In the genomic region with DNA sequence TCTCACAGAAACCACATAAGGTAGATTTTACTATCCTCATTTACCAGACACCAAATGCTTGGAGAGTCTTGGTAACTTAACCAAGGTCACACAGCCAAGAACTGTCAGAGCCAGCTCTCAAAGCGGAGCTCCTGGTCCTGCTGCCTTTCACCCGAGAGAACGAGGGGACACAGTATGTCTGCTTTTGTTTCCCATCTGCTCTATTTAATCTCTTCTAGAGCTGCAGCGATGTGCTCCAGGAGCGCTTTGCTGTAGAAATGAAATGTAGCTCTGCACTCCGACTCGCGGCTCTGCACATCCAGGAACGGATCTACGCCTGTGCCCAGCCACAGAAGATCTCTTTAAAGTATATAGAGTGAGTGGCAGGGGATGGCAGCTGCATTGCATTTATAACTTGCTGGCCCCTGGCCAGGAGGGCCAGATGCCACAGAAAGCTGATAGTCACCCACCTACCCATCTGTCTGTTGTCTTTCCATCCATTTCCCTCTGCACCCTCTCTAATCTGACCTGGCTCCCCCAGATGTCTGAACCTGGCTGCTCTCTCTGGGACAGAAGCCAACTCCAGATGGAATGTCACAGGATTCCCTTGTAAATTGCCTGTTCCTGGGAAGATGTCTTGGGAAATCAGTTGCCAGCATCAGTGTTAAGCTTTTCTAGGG, we compare ENCODE assay signal across 21 cellular contexts. TPM values are rescaled to one million over a fixed set of nuclear protein-coding genes. Genes with fewer than 3 reads are reported as not detected.
DNase-seq lines count a peak whose midpoint lies in the region; ATAC-seq, FAIRE-seq and TF ChIP-seq lines count a peak whose summit lies in the region.
"Had no signal": no experiment of that assay in that cellular context is flagged by ENCODE, and none has a peak within 500 bp of the region (broad histone marks: within the 10 kb centered on the region; RNA-seq: fewer than 3 reads in every experiment).

No MANE protein-coding gene starts in this region.

- no peak overlapping the region for H3K18ac ChIP-seq in neuronal stem cell (ENCODE audit: low read length)

- H2BK15ac ChIP-seq in neuronal stem cell (ENCODE audit: low read length) = no peak overlapping the region

- H3K27ac ChIP-seq in K562 (ENCODE audit: extremely low read depth, low read depth, low read length) (no peak overlapping the region), neuronal stem cell (replicated peaks; ENCODE audit: low read length) (no peak overlapping the region), Karpas-422 (ENCODE audit: low read length) (no peak overlapping the region)
- H3K27ac ChIP-seq: adrenal gland, right atrium auricular region, RWPE1, thoracic aorta had no signal

- no peak overlapping the region for H2AFZ ChIP-seq in K562 (ENCODE audit: low read depth, low read length)
- no peak overlapping the region for H2AFZ ChIP-seq in neuronal stem cell (ENCODE audit: low read length)
- no peak overlapping the region for H2AFZ ChIP-seq in Karpas-422 (ENCODE audit: low read length)

- H3K4me3 ChIP-seq in AG10803 (ENCODE audit: low read length) (no peak overlapping the region), K562 (no peak overlapping the region), neuronal stem cell (ENCODE audit: low read length in 2 of 2) (no peak overlapping the region), Karpas-422 (ENCODE audit: low read length) (no peak overlapping the region)
- H3K4me3 ChIP-seq: adrenal gland, lung, right atrium auricular region, thoracic aorta had no signal

- no peak overlapping the region for H3K14ac ChIP-seq in neuronal stem cell (ENCODE audit: low read length)

- H2AK5ac ChIP-seq in neuronal stem cell (ENCODE audit: low read depth, low read length) = no peak overlapping the region

- CTCF ChIA-PET in K562 (lab: Yijun Ruan, JAX; ENCODE audit: low intra/inter-chr PET ratio) = no interaction called here

- intact Hi-C loops in K562 (cut with micrococcal nuclease) = no loop called here

- WGBS in K562 (ENCODE audit: insufficient coverage, low coverage, missing lambda C conversion rate) = 2% methylated on average over 10 of the region's 10 CpGs
- no CpG with 5 or more reads among the region's 10 CpGs for WGBS in neuronal stem cell (ENCODE audit: extremely low coverage in 2 of 2, insufficient read length in 2 of 2, insufficient replicate concordance in 1 of 2), 2 donors

- H3K36me3 ChIP-seq in K562 (ENCODE audit: control insufficient read depth, insufficient read depth, low read length) (no peaks in the 10 kb centered on the region), neuronal stem cell (replicated peaks in 1 of 2; ENCODE audit: control insufficient read depth in 2 of 2, insufficient read depth in 2 of 2, low read length in 2 of 2) (no peaks in the 10 kb centered on the region), Karpas-422 (ENCODE audit: insufficient read depth, low read length) (no peaks in the 10 kb centered on the region)
- H3K36me3 ChIP-seq: adrenal gland, right atrium auricular region, thoracic aorta had no signal

- H3K27me3 ChIP-seq in K562 (ENCODE audit: control insufficient read depth in 2 of 2, insufficient read depth in 2 of 2, low read length in 2 of 2) (peaks cover 64 to 76% of the 10 kb centered on the region in 2 experiments), neuronal stem cell (ENCODE audit: control insufficient read depth in 3 of 3, insufficient read depth in 3 of 3, low read depth in 1 of 3, low read length in 3 of 3) (peaks cover 0 to 60% (median 20%) of the 10 kb centered on the region in 3 experiments), Karpas-422 (ENCODE audit: low read length) (no peaks in the 10 kb centered on the region)
- H3K27me3 ChIP-seq: adrenal gland, right atrium auricular region had no signal

- no peak for TF ChIP-seq CTCF in AG10803 (conservative IDR thresholded peaks at IDR 0.05; ENCODE audit: low read length)
- TF ChIP-seq CTCF in K562 (IDR thresholded peaks at IDR 0.05 in 2 of 3, conservative IDR thresholded peaks at IDR 0.05 in 1 of 3; ENCODE audit: insufficient read depth in 2 of 3, low read depth in 1 of 3, low read length in 3 of 3) = no peak

- H2BK12ac ChIP-seq in neuronal stem cell (ENCODE audit: low read length) = no peak overlapping the region

- no peak overlapping the region for H3K4ac ChIP-seq in neuronal stem cell (ENCODE audit: low read length)

- no peak for ATAC-seq in K562

- no peaks in the 10 kb centered on the region; the same call in 1 of the 2 replicates for H4K20me1 ChIP-seq in K562 (replicated peaks; ENCODE audit: control insufficient read depth, insufficient read depth, low read length)
- no peaks in the 10 kb centered on the region for H4K20me1 ChIP-seq in Karpas-422 (ENCODE audit: insufficient read depth, low read depth, low read length)

- no peaks in the 10 kb centered on the region for H3K79me1 ChIP-seq in neuronal stem cell (ENCODE audit: low read depth, low read length)

- in situ Hi-C loops in K562 (cut with MboI) = loop anchor here (25.0 kb wide), 1 partner anchor 630 kb away; no protein-coding TSS in a partner anchor

- no peak for TF ChIP-seq RAD21 in K562 (CRISPR knock-in tag; conservative IDR thresholded peaks at IDR 0.05 in 1 of 2, IDR thresholded peaks at IDR 0.05 in 1 of 2)

- no peak overlapping the region for H4K91ac ChIP-seq in neuronal stem cell (ENCODE audit: low read depth, low read length, poor library complexity)

- no peak overlapping the region for H4K8ac ChIP-seq in neuronal stem cell (ENCODE audit: low read depth, low read length)

- peak; percentile 4 for DNase-seq in AG10803 (ENCODE audit: low read depth)
- DNase-seq in DMS 273 treated with DMSO at 0.1 percent for 48 hours (lab: John Stamatoyannopoulos, UW) = peak; percentile 98
- peak; percentile 95 for DNase-seq in NCI-H2171 treated with DMSO at 0.1 percent for 48 hours (lab: John Stamatoyannopoulos, UW)
- DNase-seq in K562 (ENCODE audit: extremely low read depth in 1 of 4, low spot score in 3 of 4) = no peak
- no peak for DNase-seq in NCI-H510A (lab: John Stamatoyannopoulos, UW)
- DNase-seq in neuronal stem cell (ENCODE audit: low spot score) = no peak
- DNase-seq in Karpas-422 = no peak
- DNase-seq in HTR-8/SVneo (ENCODE audit: insufficient read length, low spot score) = no peak
- DNase-seq: activated gamma-delta T cell treated with Interleukin-2 at 50 U/mL for 16 hours; adrenal gland; CD4-positive, alpha-beta T cell; DMS79 treated with DMSO at 0.1 percent for 48 hours; kidney; MM.1S; NCI-H2029 had no signal

- H3K4me1 ChIP-seq in K562 (replicated peaks in 1 of 2; ENCODE audit: control insufficient read depth in 2 of 2, insufficient read depth in 2 of 2, low read length in 2 of 2) = no peaks in the 10 kb centered on the region
- H3K4me1 ChIP-seq in neuronal stem cell (ENCODE audit: control insufficient read depth in 2 of 2, insufficient read depth in 1 of 2, low read depth in 1 of 2, low read length in 2 of 2) = peaks cover 0 to 9% of the 10 kb centered on the region in 2 donors
- H3K4me1 ChIP-seq in Karpas-422 (ENCODE audit: low read length) = no peaks in the 10 kb centered on the region
- H3K4me1 ChIP-seq: adrenal gland, right atrium auricular region had no signal

- no peaks in the 10 kb centered on the region for H3K9me1 ChIP-seq in K562 (ENCODE audit: control insufficient read depth, insufficient read depth, low read length)

- BruUV-seq in K562 (replicated peaks; lab: Mats Ljungman, UMichigan) = no TSS peak

- H2BK120ac ChIP-seq in neuronal stem cell (ENCODE audit: low read depth, low read length) = no peak overlapping the region

- FAIRE-seq in K562 (lab: Jason Lieb, UNC) = peak; percentile 46
- FAIRE-seq in HTR-8/SVneo (lab: Jason Lieb, UNC) = no peak
- FAIRE-seq: bronchial epithelial cell, GM18507, kidney had no signal

- TF ChIP-seq EP300 in K562 (IDR thresholded peaks at IDR 0.05; ENCODE audit: low read length) = no peak

- H3K79me2 ChIP-seq in K562 (ENCODE audit: control insufficient read depth, insufficient read depth, low read length) (no peaks in the 10 kb centered on the region), Karpas-422 (ENCODE audit: low read length) (no peaks in the 10 kb centered on the region)

- no peaks in the 10 kb centered on the region for H3K9me2 ChIP-seq in Karpas-422 (replicated peaks; ENCODE audit: insufficient read depth, low read length)

- H3K9ac ChIP-seq in K562 (ENCODE audit: insufficient read depth in 1 of 2, low read depth in 2 of 2, low read length in 2 of 2) = no peak overlapping the region
- H3K9ac ChIP-seq in neuronal stem cell (ENCODE audit: low read depth, low read length, poor library complexity) = no peak overlapping the region
- H3K9ac ChIP-seq in Karpas-422 (ENCODE audit: low read length) = no peak overlapping the region

- no peaks in the 10 kb centered on the region for H3K9me3 ChIP-seq in K562 (replicated peaks; ENCODE audit: control insufficient read depth, insufficient read depth, low read depth, low read length)
- H3K9me3 ChIP-seq in neuronal stem cell (replicated peaks in 1 of 2; ENCODE audit: control insufficient read depth in 2 of 2, insufficient read depth in 1 of 2, low read depth in 1 of 2, low read length in 2 of 2) = no peaks in the 10 kb centered on the region
- H3K9me3 ChIP-seq in Karpas-422 (ENCODE audit: low read length) = no peaks in the 10 kb centered on the region
- H3K9me3 ChIP-seq: adrenal gland, right atrium auricular region, thoracic aorta had no signal

- H2BK5ac ChIP-seq in neuronal stem cell (ENCODE audit: low read length) = no peak overlapping the region

- no peak overlapping the region for H3K23ac ChIP-seq in neuronal stem cell (ENCODE audit: low read depth, low read length, poor library complexity)

- POLR2A ChIA-PET in K562 (lab: Yijun Ruan, JAX) = interaction anchor here (0.6 to 1.9 kb wide), 7 partner anchors 7 to 310 kb away, joined by 3 to 5 read pairs (median 4); partner anchors contain the start of gene GRHPR

- TF ChIP-seq POLR2A in K562 (conservative IDR thresholded peaks at IDR 0.05) = no peak

- H3K4me2 ChIP-seq in K562 (ENCODE audit: insufficient read depth, low read length) (no peak overlapping the region), neuronal stem cell (ENCODE audit: insufficient read depth, low read length, poor library complexity, severe bottlenecking) (no peak overlapping the region), Karpas-422 (ENCODE audit: low read depth, low read length, poor library complexity, severe bottlenecking) (no peak overlapping the region)

RNA-seq across cellular contexts. Expression of gene TRMT10B, which starts 21.4 kb away (rescaled TPM):
- total RNA-seq in K562 (2011; cell fraction: chromatin; rRNA removed; ENCODE audit: low replicate concordance) = 16.3 and 23.4 TPM in 2 replicates
- 10.7 and 11.2 TPM in 2 replicates for total RNA-seq in K562 (2011; cell fraction: nucleolus; rRNA removed)
- total RNA-seq in K562 (2011; cell fraction: nucleoplasm; rRNA removed) = 13.5 and 20.9 TPM in 2 replicates
- total RNA-seq in K562 (2014; rRNA removed) (2.9 and 5.5 TPM in 2 replicates), K562 (2014; rRNA removed; fragmentation: Illumina TruSeq; extraction: Trizol) (7.4 and 8.7 TPM in 2 replicates), K562 (2015; rRNA removed; fragmentation: Illumina TruSeq; extraction: Trizol) (5.8 and 6.3 TPM in 2 replicates), K562 (2021) (5.7 and 6.4 TPM in 2 replicates)
- polyA plus RNA-seq in K562 (2011; rRNA removed) (6.9 and 7.7 TPM in 2 replicates), K562 (2014; fragmentation: Illumina TruSeq; extraction: Trizol) (11.5 and 13.4 TPM in 2 replicates), K562 (2014; fragmentation: Nextera tagmentation; extraction: Ambion mirVana) (10 to 100 TPM in 1 of 2 experiments, 1 to 10 TPM in 1; 7.0 to 10.4 TPM), K562 (2014; rRNA removed) (8.0 and 9.3 TPM in 2 replicates)
- polyA plus RNA-seq in K562 (2011; cell fraction: cytosol; rRNA removed) = 1.6 and 4.1 TPM in 2 replicates
- 9.2 and 10.5 TPM in 2 replicates for polyA plus RNA-seq in K562 (2011; cell fraction: nucleus; rRNA removed)
- polyA plus RNA-seq in K562 (2012) = 8.7 and 10.4 TPM in 2 replicates
- polyA minus RNA-seq in K562 (2011; rRNA and poly(A)+ RNA removed) = 6.5 and 7.7 TPM in 2 replicates
- 2.4 and 4.7 TPM in 2 replicates for polyA minus RNA-seq in K562 (2011; cell fraction: cytosol; rRNA and poly(A)+ RNA removed)
- 5.9 and 6.3 TPM in 2 replicates for polyA minus RNA-seq in K562 (2011; cell fraction: nucleus; rRNA and poly(A)+ RNA removed)
- 8.3 TPM for polyA plus RNA-seq in neuronal stem cell (2013, experiment 1 of 2)
- 8.3 TPM for polyA plus RNA-seq in neuronal stem cell (2013, experiment 2 of 2)
- total RNA-seq in Karpas-422 (2014; rRNA removed; shearing (Covaris generic); ENCODE audit: low replicate concordance) = 5.5 and 6.9 TPM in 2 replicates

RNA-seq across cellular contexts. Expression of gene EXOSC3, which starts 52.6 kb away (rescaled TPM):
- 91.8 and 156 TPM in 2 replicates for total RNA-seq in K562 (2011; cell fraction: chromatin; rRNA removed; ENCODE audit: low replicate concordance)
- 73.7 and 92.2 TPM in 2 replicates for total RNA-seq in K562 (2011; cell fraction: nucleolus; rRNA removed)
- 73.4 and 120 TPM in 2 replicates for total RNA-seq in K562 (2011; cell fraction: nucleoplasm; rRNA removed)
- total RNA-seq in K562 (2014; rRNA removed) (166 and 209 TPM in 2 replicates), K562 (2014; rRNA removed; fragmentation: Illumina TruSeq; extraction: Trizol) (130 and 137 TPM in 2 replicates), K562 (2015; rRNA removed; fragmentation: Illumina TruSeq; extraction: Trizol) (112 and 114 TPM in 2 replicates), K562 (2021) (146 and 151 TPM in 2 replicates)
- polyA plus RNA-seq in K562 (2011; rRNA removed) (50.1 and 85.4 TPM in 2 replicates), K562 (2014; fragmentation: Illumina TruSeq; extraction: Trizol) (79.3 and 90.4 TPM in 2 replicates), K562 (2014; fragmentation: Nextera tagmentation; extraction: Ambion mirVana) (10 to 100 TPM; 18.5 to 29.6 TPM), K562 (2014; rRNA removed) (215 and 266 TPM in 2 replicates)
- polyA plus RNA-seq in K562 (2011; cell fraction: cytosol; rRNA removed) = 45.0 and 109 TPM in 2 replicates
- polyA plus RNA-seq in K562 (2011; cell fraction: nucleus; rRNA removed) = 35.9 and 39.2 TPM in 2 replicates
- polyA plus RNA-seq in K562 (2012) = 45.6 and 99.5 TPM in 2 replicates
- polyA minus RNA-seq in K562 (2011; rRNA and poly(A)+ RNA removed) = 93.7 and 121 TPM in 2 replicates
- 28.9 and 39.3 TPM in 2 replicates for polyA minus RNA-seq in K562 (2011; cell fraction: cytosol; rRNA and poly(A)+ RNA removed)
- 126 and 166 TPM in 2 replicates for polyA minus RNA-seq in K562 (2011; cell fraction: nucleus; rRNA and poly(A)+ RNA removed)
- polyA plus RNA-seq in neuronal stem cell (2013, experiment 1 of 2) = 28.8 TPM
- polyA plus RNA-seq in neuronal stem cell (2013, experiment 2 of 2) = 29.7 TPM
- total RNA-seq in Karpas-422 (2014; rRNA removed; shearing (Covaris generic); ENCODE audit: low replicate concordance) = 36.0 and 98.9 TPM in 2 replicates

Comparison
In these comparisons a context has a peak if more than half of its experiments do, and no peak if none do; other contexts are left out.
1. DNase-seq: peak in AG10803 (single experiment), DMS 273 treated with DMSO at 0.1 percent for 48 hours (single experiment) and NCI-H2171 treated with DMSO at 0.1 percent for 48 hours (single experiment); none in K562 (0 of 4), NCI-H510A (single experiment), neuronal stem cell (single experiment), Karpas-422 (single experiment) and HTR-8/SVneo (single experiment).